8 cellular contexts compared by ENCODE assay signal in genomic region chr7:130961128-130961601, GRCh38.
A peak's percentile ranks its signal among the peaks of the same experiment; 100 is the strongest.
DNase-seq lines count a peak whose midpoint lies in the region; ATAC-seq and TF ChIP-seq lines count a peak whose summit lies in the region.

No MANE protein-coding gene starts in this region.

- TF ChIP-seq POLR2A in erythroblast (IDR thresholded peaks at IDR 0.05; ENCODE audit: low read length): peak; percentile 51

- peak; percentile 74 for ATAC-seq in GM21528 (IDR thresholded peaks at IDR 0.05; ENCODE audit: low FRiP score, unreplicated experiment)

- peak overlapping the region; percentile 62 for H3K4me3 ChIP-seq in Jurkat, Clone E6-1 (ENCODE audit: low read length)

- peak; percentile 83 for DNase-seq in ELR (ENCODE audit: low read depth)
- DNase-seq in Jurkat, Clone E6-1 (ENCODE audit: low read depth, low spot score): peak; percentile 96
- DNase-seq in activated CD4-positive, alpha-beta T cell treated with anti-CD3 and anti-CD28 coated beads for 4 hours: peak; percentile 73 to 77
- peak; percentile 44 to 56 for DNase-seq in erythroblast (lab: John Stamatoyannopoulos, UW)
- DNase-seq in stimulated activated CD4-positive, alpha-beta T cell treated with anti-CD3 and anti-CD28 coated beads, TNF-alpha, amount 100 ng/mL, for 1 hour (ENCODE audit: low read depth in 3 of 3, low spot score in 1 of 3): peak; percentile 31 to 49 (median 43)
- DNase-seq in mucosa of gallbladder (ENCODE audit: low spot score): no peak
- DNase-seq in HPDE6-E6E7 (ENCODE audit: extremely low spot score): no peak

Comparison
In these comparisons a context has a peak if more than half of its experiments do, and no peak if none do; other contexts are left out.
1. DNase-seq: peak in ELR (single experiment), Jurkat, Clone E6-1 (single experiment), activated CD4-positive, alpha-beta T cell treated with anti-CD3 and anti-CD28 coated beads for 4 hours (2 of 2), erythroblast (2 of 2) and stimulated activated CD4-positive, alpha-beta T cell treated with anti-CD3 and anti-CD28 coated beads, TNF-alpha, amount 100 ng/mL, for 1 hour (3 of 3); none in mucosa of gallbladder (single experiment) and HPDE6-E6E7 (single experiment).